8 cellular contexts compared by ENCODE assay signal in genomic region chrX:9465380-9466114, GRCh38. TPM values are rescaled to one million over a fixed set of nuclear protein-coding genes. Genes with fewer than 3 reads are reported as not detected.
A peak's percentile ranks its signal among the peaks of the same experiment; 100 is the strongest.
DNase-seq lines count a peak whose midpoint lies in the region; ATAC-seq and TF ChIP-seq lines count a peak whose summit lies in the region.

No MANE protein-coding gene starts in this region.

- peak overlapping the region; percentile 47 to 87 (median 70) for H3K4me3 Mint-ChIP-seq in CD4-positive, alpha-beta memory T cell
- H3K4me3 Mint-ChIP-seq in activated naive CD8-positive, alpha-beta T cell, result peak overlapping the region; percentile 59

- H3K4me1 ChIP-seq in CD4-positive, alpha-beta memory T cell (ENCODE audit: insufficient read depth, low read length), result peaks cover 40% of the 10 kb centered on the region
- H3K4me1 ChIP-seq in OCI-LY7 (ENCODE audit: insufficient read depth, low read length, poor library complexity, severe bottlenecking) (peaks cover 32% of the 10 kb centered on the region), spleen (peaks cover 17 to 60% (median 34%) of the 10 kb centered on the region in 6 donors)

- WGBS in spleen, 5 donors, result 0 to 12% (median 1%) methylated on average over 6 to 87 of the region's 87 CpGs

- H3K9me2 ChIP-seq in OCI-LY7 (ENCODE audit: insufficient read depth, low read length), result no peaks in the 10 kb centered on the region

- peak; percentile 35 to 49 (median 46) for DNase-seq in CD4-positive, alpha-beta memory T cell
- DNase-seq in OCI-LY7 (ENCODE audit: low spot score), result peak; percentile 22
- peak; percentile 88 for DNase-seq in spleen
- DNase-seq in NCI-H2107 (lab: John Stamatoyannopoulos, UW), result no peak
- DNase-seq in A172 (ENCODE audit: low spot score), result no peak

- peak overlapping the region; percentile 56 for H3K27ac ChIP-seq in CD4-positive, alpha-beta memory T cell (ENCODE audit: low read depth, low read length)
- H3K27ac ChIP-seq in OCI-LY7 (ENCODE audit: low read depth, low read length, poor library complexity, severe bottlenecking) (no peak overlapping the region), spleen (peak overlapping the region in 7 of 8 donors; percentile 70 to 90 (median 78))

- CTCF ChIA-PET in CD4-positive, alpha-beta memory T cell (lab: Charles Lee; ENCODE audit: partially characterized antibody), result no interaction called here
- CTCF ChIA-PET in OCI-LY7 (lab: Charles Lee; ENCODE audit: unreplicated experiment), result no interaction called here

- no peaks in the 10 kb centered on the region for H3K79me2 ChIP-seq in OCI-LY7 (ENCODE audit: insufficient read depth, low read depth, low read length)

- no TSS peak for BruUV-seq in OCI-LY7 (replicated peaks; lab: Mats Ljungman, UMichigan)

- H4K20me1 ChIP-seq in OCI-LY7 (ENCODE audit: insufficient read depth, low read length), result peaks cover 4% of the 10 kb centered on the region

- no peak for TF ChIP-seq CTCF in OCI-LY7 (conservative IDR thresholded peaks at IDR 0.05; ENCODE audit: low read length)
- no peak for TF ChIP-seq CTCF in spleen (IDR thresholded peaks at IDR 0.05 in 8 of 11, conservative IDR thresholded peaks at IDR 0.05 in 3 of 11)

- peaks cover 0 to 5% (median 0%) of the 10 kb centered on the region in 8 donors for H3K9me3 Mint-ChIP-seq in CD4-positive, alpha-beta memory T cell
- H3K9me3 Mint-ChIP-seq in activated naive CD8-positive, alpha-beta T cell (ENCODE audit: low read depth), result no peaks in the 10 kb centered on the region

- H3K4me1 Mint-ChIP-seq in CD4-positive, alpha-beta memory T cell, result peaks cover 23 to 60% (median 37%) of the 10 kb centered on the region in 4 donors
- peaks cover 49% of the 10 kb centered on the region for H3K4me1 Mint-ChIP-seq in activated naive CD8-positive, alpha-beta T cell (ENCODE audit: low read depth)

- peaks cover 0 to 4% of the 10 kb centered on the region in 2 donors for H3K27me3 Mint-ChIP-seq in CD4-positive, alpha-beta memory T cell
- no peaks in the 10 kb centered on the region for H3K27me3 Mint-ChIP-seq in activated naive CD8-positive, alpha-beta T cell

- H3K4me2 ChIP-seq in OCI-LY7 (ENCODE audit: low read length), result peak overlapping the region; percentile 87

- H3K27ac Mint-ChIP-seq in CD4-positive, alpha-beta memory T cell, result peak overlapping the region in 6 of 7 donors; percentile 37 to 86 (median 52)
- peak overlapping the region; percentile 46 for H3K27ac Mint-ChIP-seq in activated naive CD8-positive, alpha-beta T cell

- H3K36me3 Mint-ChIP-seq in CD4-positive, alpha-beta memory T cell, result peaks cover 5 to 15% of the 10 kb centered on the region in 2 donors
- peaks cover 2% of the 10 kb centered on the region for H3K36me3 Mint-ChIP-seq in activated naive CD8-positive, alpha-beta T cell

- H3K9me3 ChIP-seq in CD4-positive, alpha-beta memory T cell (ENCODE audit: control insufficient read depth in 1 of 2, low read length in 2 of 2), result no peaks in the 10 kb centered on the region
- no peaks in the 10 kb centered on the region for H3K9me3 ChIP-seq in OCI-LY7 (ENCODE audit: low read length)
- no peaks in the 10 kb centered on the region for H3K9me3 ChIP-seq in spleen

- no peak overlapping the region for H2AFZ ChIP-seq in OCI-LY7 (ENCODE audit: low read length)

- H3K36me3 ChIP-seq in CD4-positive, alpha-beta memory T cell (ENCODE audit: insufficient read depth, low read length), result no peaks in the 10 kb centered on the region
- H3K36me3 ChIP-seq in OCI-LY7 (ENCODE audit: insufficient read depth, low read length) (no peaks in the 10 kb centered on the region), spleen (no peaks in the 10 kb centered on the region)

- H3K4me3 ChIP-seq in CD4-positive, alpha-beta memory T cell (ENCODE audit: low read length in 2 of 2), result peak overlapping the region in 1 of 2 donors; percentile 32
- peak overlapping the region; percentile 84 for H3K4me3 ChIP-seq in OCI-LY7 (ENCODE audit: low read depth, low read length, poor library complexity, severe bottlenecking)
- H3K4me3 ChIP-seq in iPS-11a (ENCODE audit: low read depth, low read length), result peak overlapping the region; percentile 57
- H3K4me3 ChIP-seq in spleen, result peak overlapping the region; percentile 49 to 89 (median 61)

- intact Hi-C loops in CD4-positive, alpha-beta memory T cell (cut with micrococcal nuclease), result loop anchor here (10.0 kb wide), 1 partner anchor 651 kb away; no protein-coding TSS in a partner anchor
- intact Hi-C loops in OCI-LY7 (cut with micrococcal nuclease; ENCODE audit: unreplicated experiment), result no loop called here
- intact Hi-C loops in spleen (cut with DNase I; ENCODE audit: low total_unique reads), result no loop called here

- no peaks in the 10 kb centered on the region for H3K27me3 ChIP-seq in CD4-positive, alpha-beta memory T cell (ENCODE audit: insufficient read depth, low read length)
- peaks cover 0 to 55% (median 5%) of the 10 kb centered on the region in 7 donors for H3K27me3 ChIP-seq in spleen (replicated peaks in 1 of 7)

- ATAC-seq in GM21825 (IDR thresholded peaks at IDR 0.05; ENCODE audit: unreplicated experiment), result peak; percentile 21

- no peak for TF ChIP-seq POLR2A in spleen (IDR thresholded peaks at IDR 0.05)

- POLR2A ChIA-PET in CD4-positive, alpha-beta memory T cell (lab: Charles Lee; ENCODE audit: partially characterized antibody), result interaction anchor here (0.9 to 3.7 kb wide), 3 partner anchors 17 to 124 kb away, joined by 3 to 90 read pairs (median 3); no protein-coding TSS in a partner anchor
- POLR2A ChIA-PET in OCI-LY7 (lab: Charles Lee), result interaction anchor here (0.6 kb wide), 1 partner anchor 181 kb away, joined by 3 read pairs; no protein-coding TSS in a partner anchor

RNA-seq across cellular contexts. Expression of gene TBL1X, which starts 0.7 kb away (rescaled TPM):
- 10 to 100 TPM; 48.1 to 50.5 TPM for total RNA-seq in CD4-positive, alpha-beta memory T cell
- polyA plus RNA-seq in CD4-positive, alpha-beta memory T cell, result 10 to 100 TPM in 1 of 2 donors, 1 to 10 TPM in 1; 6.1 to 20.4 TPM
- 10.6 and 16.1 TPM in 2 replicates for total RNA-seq in OCI-LY7 (2014; rRNA removed; shearing (Covaris generic))
- total RNA-seq in OCI-LY7 (2022) (29.3 and 35.7 TPM in 2 replicates), spleen (10 to 100 TPM; 20.1 to 37.2 (median 21.8) TPM)
- 1 to 10 TPM; 3.0 to 4.7 (median 3.0) TPM for polyA plus RNA-seq in spleen
- 3.1 and 4.5 TPM in 2 replicates for total RNA-seq in A172 (2014; rRNA removed; shearing (Covaris generic))

Comparison
In these comparisons a context has a peak if more than half of its experiments do, and no peak if none do; other contexts are left out.
1. DNase-seq: peak in CD4-positive, alpha-beta memory T cell (5 of 5), OCI-LY7 (single experiment) and spleen (single experiment); none in NCI-H2107 (single experiment) and A172 (single experiment).